In the genomic region with DNA sequence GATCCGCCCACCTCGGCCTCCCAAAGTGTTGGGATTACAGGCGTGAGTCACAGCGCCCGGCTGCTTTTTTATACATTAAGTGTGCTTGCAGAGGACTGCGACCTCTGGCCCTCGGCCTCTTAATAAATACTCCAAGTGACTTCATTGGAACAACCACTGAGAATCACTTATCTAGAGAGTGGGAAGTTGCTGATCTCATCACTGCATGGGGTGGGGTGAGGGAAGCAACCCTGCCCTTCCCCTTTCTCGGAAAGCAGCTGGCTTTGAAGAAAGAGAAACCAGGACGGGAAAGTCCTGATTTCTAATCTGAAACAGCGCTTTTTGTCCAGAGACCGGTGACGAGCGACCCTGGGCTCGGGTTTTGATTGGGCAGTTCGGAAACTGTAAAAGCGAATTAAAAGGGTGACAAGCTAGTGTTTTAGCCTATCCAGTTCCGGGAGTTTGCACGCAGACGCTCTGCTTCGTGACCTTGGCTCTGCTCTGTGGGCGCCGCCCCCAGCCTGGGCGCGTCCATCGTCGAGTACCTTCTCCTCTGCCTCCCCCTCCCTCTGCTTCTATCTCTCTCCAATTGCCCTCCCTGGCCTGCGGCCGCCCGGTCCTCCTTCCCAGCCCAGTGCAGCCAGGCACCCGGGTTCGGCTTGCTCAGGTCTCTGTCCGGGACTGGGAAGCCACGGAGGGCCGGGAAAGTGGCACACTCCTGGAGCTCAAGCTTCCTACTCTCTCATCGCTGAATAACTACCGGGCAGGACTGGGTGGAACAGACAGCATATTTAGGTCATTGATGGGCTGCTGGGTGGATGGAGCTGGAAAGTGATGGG, we compare ENCODE assay signal across 8 cellular contexts. TPM values are rescaled to one million over a fixed set of nuclear protein-coding genes. Genes with fewer than 3 reads are reported as not detected.
A peak's percentile ranks its signal among the peaks of the same experiment; 100 is the strongest.
DNase-seq lines count a peak whose midpoint lies in the region; ATAC-seq and TF ChIP-seq lines count a peak whose summit lies in the region.

No MANE protein-coding gene starts in this region.

- DNase-seq in AML-193 (lab: John Stamatoyannopoulos, UW) (peak; percentile 97 to 98), NCI-H460 (ENCODE audit: extremely low read depth, low read depth) (peak; percentile 98), cerebellum (ENCODE audit: low spot score) (peak; percentile 96), islet precursor cell (peak; percentile 98)
- peak; percentile 97 for DNase-seq in activated CD4-positive, alpha-beta T cell treated with anti-CD3 and anti-CD28 coated beads for 1 hour
- peak; percentile 87 for DNase-seq in stimulated activated CD4-positive, alpha-beta T cell treated with anti-CD3 and anti-CD28 coated beads, Interleukin-12 subunit alpha, Interleukin-12 subunit beta, amount 100 ng/mL, for 4 hours

- TF ChIP-seq POLR2A in GM19099 (IDR thresholded peaks at IDR 0.05; ENCODE audit: extremely low read depth, insufficient read length, low read depth): peak; percentile 95

- peak; percentile 76 for ATAC-seq in HG03432 (IDR thresholded peaks at IDR 0.05; ENCODE audit: unreplicated experiment)

RNA-seq across cellular contexts. Expression of gene TRIM69, which starts 7.5 kb away (rescaled TPM):
- total RNA-seq in NCI-H460 (2014; rRNA removed; shearing (Covaris generic)): 8.1 and 10.0 TPM in 2 replicates
- 3.8 and 5.4 TPM in 2 replicates for polyA plus RNA-seq in NCI-H460 (2014; cell fraction: nucleus; rRNA removed)
- total RNA-seq in cerebellum: 34.3 TPM

RNA-seq across cellular contexts. Expression of gene B2M, which starts 17.5 kb away (rescaled TPM):
- 2,024 and 2,095 TPM in 2 replicates for total RNA-seq in NCI-H460 (2014; rRNA removed; shearing (Covaris generic))
- 1,585 and 1,635 TPM in 2 replicates for polyA plus RNA-seq in NCI-H460 (2014; cell fraction: nucleus; rRNA removed)
- total RNA-seq in cerebellum: 210 TPM

RNA-seq across cellular contexts. Expression of gene PATL2, which starts 17.7 kb away (rescaled TPM):
- 0.15 TPM in 1 of 2 replicates, not detected in the other for total RNA-seq in NCI-H460 (2014; rRNA removed; shearing (Covaris generic))
- 1.6 TPM in 1 of 2 replicates, not detected in the other for polyA plus RNA-seq in NCI-H460 (2014; cell fraction: nucleus; rRNA removed)
- total RNA-seq in cerebellum: 1.1 TPM

Comparison
In these comparisons a context has a peak if more than half of its experiments do, and no peak if none do; other contexts are left out.
1. Peak in every context shown above with its lines: DNase-seq and ATAC-seq.